Comparison of ENCODE assay signal across 3 cellular contexts in genomic region chr3:15052335-15053242, GRCh38.
TF ChIP-seq lines count a peak whose summit lies in the region.

No MANE protein-coding gene starts in this region.

TF ChIP-seq in SK-N-SH, 30 proteins besides CTCF, POLR2A, EP300 and RAD21:
- TF ChIP-seq GABPA (IDR thresholded peaks at IDR 0.05; ENCODE audit: low read depth) (no peak), FOXJ3 (CRISPR knock-in tag; IDR thresholded peaks at IDR 0.05) (no peak), TEAD4 (IDR thresholded peaks at IDR 0.05; ENCODE audit: borderline replicate concordance, insufficient read depth) (no peak), CHD2 (IDR thresholded peaks at IDR 0.05; ENCODE audit: low read length, partially characterized antibody) (no peak)

TF ChIP-seq in SK-N-SH treated with all-trans-retinoic acid at 6 μM for 48 hours, 23 proteins besides CTCF, POLR2A, EP300 and RAD21:
- TF ChIP-seq CSRNP3 (CRISPR knock-in tag; IDR thresholded peaks at IDR 0.05) = no peak
- TF ChIP-seq POU6F1 (CRISPR knock-in tag; IDR thresholded peaks at IDR 0.05; ENCODE audit: borderline replicate concordance, low read depth) = no peak
- no peak for TF ChIP-seq ZFP3 (CRISPR knock-in tag; IDR thresholded peaks at IDR 0.05)
- no peak for TF ChIP-seq ESRRG (CRISPR knock-in tag; IDR thresholded peaks at IDR 0.05)

TF ChIP-seq in GM12878, 131 proteins besides CTCF, POLR2A, EP300 and RAD21:
- TF ChIP-seq MYC (IDR thresholded peaks at IDR 0.05; ENCODE audit: insufficient read depth, insufficient read length, insufficient replicate concordance, low read length, severe bottlenecking) (no peak), NR2F1 (conservative IDR thresholded peaks at IDR 0.05) (no peak), IKZF2 (IDR thresholded peaks at IDR 0.05) (no peak), GATAD2B (conservative IDR thresholded peaks at IDR 0.05; ENCODE audit: low read depth) (no peak), ZNF687 (IDR thresholded peaks at IDR 0.05) (no peak), ZNF384 (IDR thresholded peaks at IDR 0.05; ENCODE audit: borderline replicate concordance, low read depth, low read length) (no peak), ZZZ3 (IDR thresholded peaks at IDR 0.05; ENCODE audit: control insufficient read depth, insufficient read length, low read depth) (no peak), SUZ12 (IDR thresholded peaks at IDR 0.05; ENCODE audit: unreplicated experiment) (no peak), CBFB (IDR thresholded peaks at IDR 0.05; ENCODE audit: low read depth) (no peak), ZBTB40 (IDR thresholded peaks at IDR 0.05; ENCODE audit: borderline replicate concordance) (no peak)
- TF ChIP-seq, protein P1, sequence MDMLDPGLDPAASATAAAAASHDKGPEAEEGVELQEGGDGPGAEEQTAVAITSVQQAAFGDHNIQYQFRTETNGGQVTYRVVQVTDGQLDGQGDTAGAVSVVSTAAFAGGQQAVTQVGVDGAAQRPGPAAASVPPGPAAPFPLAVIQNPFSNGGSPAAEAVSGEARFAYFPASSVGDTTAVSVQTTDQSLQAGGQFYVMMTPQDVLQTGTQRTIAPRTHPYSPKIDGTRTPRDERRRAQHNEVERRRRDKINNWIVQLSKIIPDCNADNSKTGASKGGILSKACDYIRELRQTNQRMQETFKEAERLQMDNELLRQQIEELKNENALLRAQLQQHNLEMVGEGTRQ (IDR thresholded peaks at IDR 0.05; ENCODE audit: borderline replicate concordance, low read depth, low read length) = no peak
- TF ChIP-seq, protein P2, sequence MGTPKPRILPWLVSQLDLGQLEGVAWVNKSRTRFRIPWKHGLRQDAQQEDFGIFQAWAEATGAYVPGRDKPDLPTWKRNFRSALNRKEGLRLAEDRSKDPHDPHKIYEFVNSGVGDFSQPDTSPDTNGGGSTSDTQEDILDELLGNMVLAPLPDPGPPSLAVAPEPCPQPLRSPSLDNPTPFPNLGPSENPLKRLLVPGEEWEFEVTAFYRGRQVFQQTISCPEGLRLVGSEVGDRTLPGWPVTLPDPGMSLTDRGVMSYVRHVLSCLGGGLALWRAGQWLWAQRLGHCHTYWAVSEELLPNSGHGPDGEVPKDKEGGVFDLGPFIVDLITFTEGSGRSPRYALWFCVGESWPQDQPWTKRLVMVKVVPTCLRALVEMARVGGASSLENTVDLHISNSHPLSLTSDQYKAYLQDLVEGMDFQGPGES (IDR thresholded peaks at IDR 0.05) = no peak
